In the genomic region with DNA sequence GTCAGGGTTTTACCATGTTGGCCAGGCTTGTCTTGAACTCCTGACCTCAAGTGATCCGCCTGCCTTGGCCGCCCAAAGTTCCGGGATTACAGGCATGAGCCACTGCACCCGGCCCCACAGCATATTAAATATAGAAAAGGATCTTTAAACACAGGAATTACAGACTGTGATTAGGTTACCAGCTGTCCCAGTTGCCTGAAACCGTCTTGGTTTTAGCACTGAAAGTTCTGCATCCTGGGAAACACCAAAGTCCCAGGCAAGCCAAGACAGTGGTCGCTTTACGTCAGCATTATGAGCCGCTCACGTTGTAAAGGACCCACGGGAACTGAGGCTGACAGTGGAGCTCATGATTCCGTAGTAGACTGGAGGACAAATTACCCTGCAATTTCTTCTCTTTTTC, we compare ENCODE assay signal across 34 cellular contexts.
"Had no signal": no experiment of that assay in that cellular context is flagged by ENCODE, and none has a peak within 500 bp of the region (broad histone marks: within the 10 kb centered on the region; RNA-seq: fewer than 3 reads in every experiment).

No MANE protein-coding gene starts in this region.

- H3K4me1 ChIP-seq: esophagus squamous epithelium had no signal

- DNase-seq: activated B cell treated with CpG ODN at 0.5 μM for 24 hours; activated CD4-positive, alpha-beta T cell treated with anti-CD3 and anti-CD28 coated beads for 48 hours; activated CD4-positive, alpha-beta T cell treated with anti-CD3 and anti-CD28 coated beads, Interleukin-2, amount 50 U/mL, for 1 hour; activated CD4-positive, alpha-beta T cell treated with anti-CD3 and anti-CD28 coated beads, Interleukin-2, amount 50 U/mL, for 48 hours; activated CD8-positive, alpha-beta memory T cell treated with anti-CD3 and anti-CD28 coated beads for 24 hours; activated CD8-positive, alpha-beta T cell treated with anti-CD3 and anti-CD28 coated beads for 36 hours; activated effector memory CD4-positive, alpha-beta T cell treated with Interleukin-2 at 50 U/mL for 16 hours; activated gamma-delta T cell treated with Interleukin-2 at 50 U/mL for 16 hours; activated naive CD4-positive, alpha-beta T cell treated with anti-CD3 and anti-CD28 coated beads, Interleukin-2, amount 50 U/mL, for 16 hours; activated naive CD4-positive, alpha-beta T cell treated with Interleukin-2 at 50 U/mL for 16 hours; activated T-cell treated with anti-CD3 and anti-CD28 coated beads, Interleukin-2, amount 50 U/mL, for 4 hours; amniotic stem cell; brain microvascular endothelial cell; cortex of kidney; dermis blood vessel endothelial cell; effector CD4-positive, alpha-beta T cell; esophagus squamous epithelium; foreskin fibroblast; SW 1271; T-cell; T-helper 17 cell; T1000; WERI-Rb-1 had no signal

- H3K4me1 Mint-ChIP-seq: activated B cell treated with CpG ODN at 0.5 μM for 24 hours; activated T-helper 17 cell treated with anti-CD3 and anti-CD28 coated beads, Interleukin-2, amount 50 U/mL, for 72 hours; T-cell had no signal

- H3K27ac Mint-ChIP-seq: activated B cell treated with CpG ODN at 0.5 μM for 24 hours; activated CD8-positive, alpha-beta T cell treated with anti-CD3 and anti-CD28 coated beads for 36 hours; activated naive CD8-positive, alpha-beta T cell; activated T-helper 17 cell treated with anti-CD3 and anti-CD28 coated beads, Interleukin-2, amount 50 U/mL, for 72 hours; T-cell; T-helper 17 cell; T-helper 2 cell treated with Interferon-gamma antibody and Interleukin-4, amounts not matched to agents 5 μg/mL and 100 μg/mL, for 36 hours had no signal

- H3K27me3 Mint-ChIP-seq: activated T-helper 17 cell treated with anti-CD3 and anti-CD28 coated beads, Interleukin-2, amount 50 U/mL, for 72 hours had no signal

- H3K4me3 ChIP-seq: esophagus squamous epithelium had no signal

- H3K27ac ChIP-seq: brain microvascular endothelial cell, epithelial cell of prostate, esophagus squamous epithelium, WERI-Rb-1 had no signal

- ATAC-seq: activated CD4-positive, CD25-positive, alpha-beta regulatory T cell treated with anti-CD3 and anti-CD28 coated beads, Interleukin-2, amount 50 U/mL, for 24 hours; activated CD8-positive, alpha-beta T cell treated with anti-CD3 and anti-CD28 coated beads for 36 hours; activated T-cell treated with anti-CD3 and anti-CD28 coated beads, Interleukin-2, amount 50 U/mL, for 4 hours; activated T-helper 17 cell treated with anti-CD3 and anti-CD28 coated beads, Interleukin-2, amount 50 U/mL, for 72 hours; T-cell; T-helper 17 cell had no signal

- H3K36me3 ChIP-seq: brain microvascular endothelial cell, esophagus squamous epithelium, WERI-Rb-1 had no signal

- H3K27me3 ChIP-seq: brain microvascular endothelial cell had no signal

- H3K9me3 Mint-ChIP-seq: activated B cell treated with CpG ODN at 0.5 μM for 24 hours; activated CD8-positive, alpha-beta T cell treated with anti-CD3 and anti-CD28 coated beads for 36 hours; activated T-cell treated with anti-CD3 and anti-CD28 coated beads, Interleukin-2, amount 50 U/mL, for 4 hours; activated T-helper 17 cell treated with anti-CD3 and anti-CD28 coated beads, Interleukin-2, amount 50 U/mL, for 72 hours; T-cell; T-helper 2 cell treated with Interferon-gamma antibody and Interleukin-4, amounts not matched to agents 5 μg/mL and 100 μg/mL, for 36 hours had no signal

- H3K36me3 Mint-ChIP-seq: activated naive CD8-positive, alpha-beta T cell; T-cell had no signal

- H3K9me3 ChIP-seq: esophagus squamous epithelium had no signal

- H3K4me3 Mint-ChIP-seq: activated B cell treated with CpG ODN at 0.5 μM for 24 hours; activated CD8-positive, alpha-beta T cell treated with anti-CD3 and anti-CD28 coated beads for 36 hours; activated naive CD8-positive, alpha-beta T cell; activated T-cell treated with anti-CD3 and anti-CD28 coated beads, Interleukin-2, amount 50 U/mL, for 4 hours; activated T-helper 17 cell treated with anti-CD3 and anti-CD28 coated beads, Interleukin-2, amount 50 U/mL, for 72 hours; T-cell; T-helper 17 cell; T-helper 2 cell treated with Interferon-gamma antibody and Interleukin-4, amounts not matched to agents 5 μg/mL and 100 μg/mL, for 36 hours had no signal

- FAIRE-seq: astrocyte, bronchial epithelial cell, colon, endometrium, endothelial cell of umbilical vein, frontal cortex had no signal
